8 cellular contexts compared by ENCODE assay signal in genomic region chr6:157761331-157761921, GRCh38.
DNase-seq lines count a peak whose midpoint lies in the region; ATAC-seq and FAIRE-seq lines count a peak whose summit lies in the region.

No MANE protein-coding gene starts in this region.

- ATAC-seq in GM18517 (IDR thresholded peaks at IDR 0.05; ENCODE audit: unreplicated experiment) = peak; percentile 42
- ATAC-seq in HG02588 (IDR thresholded peaks at IDR 0.05; ENCODE audit: unreplicated experiment) = peak; percentile 42

- FAIRE-seq in RCC 7860 (lab: Jason Lieb, UNC) = no peak

- DNase-seq in RCC 7860 (ENCODE audit: low spot score) (peak; percentile 48), NCI-H2171 (lab: John Stamatoyannopoulos, UW) (no peak), NCI-H774 (lab: John Stamatoyannopoulos, UW) (no peak), D341Med (ENCODE audit: low spot score) (no peak)
- peak; percentile 73 for DNase-seq in central memory CD4-positive, alpha-beta T cell
- peak; percentile 39 to 45 for DNase-seq in stimulated activated CD8-positive, alpha-beta memory T cell treated with anti-CD3 and anti-CD28 coated beads, Interleukin-7, amount 100 ng/mL, for 4 hours (ENCODE audit: low read depth in 2 of 2)

Comparison
In these comparisons a context has a peak if more than half of its experiments do, and no peak if none do; other contexts are left out.
1. DNase-seq: peak in RCC 7860 (single experiment), central memory CD4-positive, alpha-beta T cell (single experiment) and stimulated activated CD8-positive, alpha-beta memory T cell treated with anti-CD3 and anti-CD28 coated beads, Interleukin-7, amount 100 ng/mL, for 4 hours (2 of 2); none in NCI-H2171 (single experiment), NCI-H774 (single experiment) and D341Med (single experiment).